15 cellular contexts compared by ENCODE assay signal in the genomic region with DNA sequence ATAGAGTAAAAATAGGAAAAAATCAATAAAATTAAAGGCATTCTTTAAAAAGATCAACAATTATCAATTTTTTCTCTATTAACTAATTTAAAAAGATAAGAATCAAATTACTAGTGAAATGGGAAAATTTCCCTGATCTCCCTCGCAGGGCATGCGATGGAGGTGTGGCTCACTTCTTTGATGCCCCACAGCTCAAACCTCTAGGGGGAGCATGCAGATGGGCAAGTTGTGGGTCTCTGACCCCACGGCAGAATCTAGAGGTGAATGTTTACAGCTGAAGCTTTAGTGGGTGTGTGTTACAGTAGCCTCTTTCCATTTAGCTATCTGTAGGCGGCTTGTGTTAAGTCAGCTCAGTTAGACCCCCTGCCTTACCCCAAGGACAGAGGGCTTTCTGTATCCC.
"Had no signal": no experiment of that assay in that cellular context is flagged by ENCODE, and none has a peak within 500 bp of the region (broad histone marks: within the 10 kb centered on the region; RNA-seq: fewer than 3 reads in every experiment).

No MANE protein-coding gene starts in this region.

- DNase-seq: activated CD4-positive, alpha-beta T cell treated with anti-CD3 and anti-CD28 coated beads, Interleukin-2, amount 50 U/mL, for 1 hour; activated CD8-positive, alpha-beta memory T cell treated with anti-CD3 and anti-CD28 coated beads for 24 hours; activated gamma-delta T cell treated with Interleukin-2 at 50 U/mL for 16 hours; activated naive CD8-positive, alpha-beta T cell treated with anti-CD3 and anti-CD28 coated beads, Interleukin-2, amount 10 ng/mL, durations not matched to agents 7 days and 5 days; anterior cingulate cortex; effector CD8-positive, alpha-beta T cell; foreskin keratinocyte; head of caudate nucleus; islet precursor cell; mammary epithelial cell; naive B cell; pancreas; T-helper 9 cell had no signal

- ATAC-seq: activated CD4-positive, CD25-positive, alpha-beta regulatory T cell treated with anti-CD3 and anti-CD28 coated beads, Interleukin-2, amount 50 U/mL, for 24 hours; foreskin keratinocyte; pancreas; stimulated activated effector memory CD8-positive, alpha-beta T cell treated with anti-CD3 and anti-CD28 coated beads, Interleukin-12 subunit alpha, Interleukin-12 subunit beta, amount 100 ng/mL, for 72 hours had no signal

- H3K36me3 ChIP-seq: pancreas had no signal

- H3K4me1 ChIP-seq: foreskin keratinocyte, pancreas had no signal

- H3K27me3 ChIP-seq: foreskin keratinocyte, pancreas had no signal

- H3K9me3 ChIP-seq: pancreas had no signal

- H3K27ac ChIP-seq: foreskin keratinocyte, pancreas had no signal

- H3K4me3 ChIP-seq: pancreas had no signal
